In genomic region chr18:7603259-7604000, GRCh38 we compare ENCODE assay signal across 20 cellular contexts.
"Had no signal": no experiment of that assay in that cellular context is flagged by ENCODE, and none has a peak within 500 bp of the region (broad histone marks: within the 10 kb centered on the region; RNA-seq: fewer than 3 reads in every experiment).

No MANE protein-coding gene starts in this region.

- H3K9me3 Mint-ChIP-seq: activated T-helper 1 cell treated with anti-CD3 and anti-CD28 coated beads, Interleukin-12 subunit alpha, Interleukin-12 subunit beta, Interleukin-2, Interleukin-4 antibody, amounts not matched to agents 30 ng/mL and 10 ng/mL and 1 ng/mL, durations not matched to agents 14 hours and 24 hours and 36 hours; type B pancreatic cell had no signal

- H3K4me3 Mint-ChIP-seq: activated naive CD8-positive, alpha-beta T cell; activated T-helper 1 cell treated with anti-CD3 and anti-CD28 coated beads, Interleukin-12 subunit alpha, Interleukin-12 subunit beta, Interleukin-2, Interleukin-4 antibody, amounts not matched to agents 30 ng/mL and 10 ng/mL and 1 ng/mL, durations not matched to agents 14 hours and 24 hours and 36 hours; effector memory CD8-positive, alpha-beta T cell; naive B cell; stimulated activated effector memory CD8-positive, alpha-beta T cell treated with anti-CD3 and anti-CD28 coated beads, Interleukin-12 subunit alpha, Interleukin-12 subunit beta, amount 100 ng/mL, for 72 hours; T-helper 17 cell; type B pancreatic cell had no signal

- H3K36me3 Mint-ChIP-seq: activated naive CD8-positive, alpha-beta T cell; naive B cell; stimulated activated effector memory CD8-positive, alpha-beta T cell treated with anti-CD3 and anti-CD28 coated beads, Interleukin-12 subunit alpha, Interleukin-12 subunit beta, amount 100 ng/mL, for 72 hours; type B pancreatic cell had no signal

- H3K27ac ChIP-seq: epithelial cell of prostate, foreskin keratinocyte, left lung, ovary, stomach, WERI-Rb-1 had no signal

- H3K27me3 ChIP-seq: foreskin keratinocyte, left lung, ovary, stomach had no signal

- DNase-seq: activated CD4-positive, alpha-beta T cell treated with anti-CD3 and anti-CD28 coated beads, Interleukin-2, amount 50 U/mL, for 4 hours; activated gamma-delta T cell treated with Interleukin-2 at 50 U/mL for 16 hours; effector memory CD8-positive, alpha-beta T cell; foreskin keratinocyte; glutamatergic neuron; kidney; left lung; mammary epithelial cell; mucosa of descending colon; naive B cell; ovary; stimulated activated CD4-positive, alpha-beta T cell treated with anti-CD3 and anti-CD28 coated beads, Interleukin-4, amount 100 ng/mL, for 24 hours; stomach; T-helper 17 cell; WERI-Rb-1 had no signal

- H3K9me3 ChIP-seq: left lung, mucosa of descending colon, ovary, stomach had no signal

- H3K27me3 Mint-ChIP-seq: activated naive CD8-positive, alpha-beta T cell; effector memory CD8-positive, alpha-beta T cell; T-helper 17 cell had no signal

- FAIRE-seq: kidney had no signal

- H3K36me3 ChIP-seq: left lung, ovary, stomach, WERI-Rb-1 had no signal

- H3K27ac Mint-ChIP-seq: activated naive CD8-positive, alpha-beta T cell; activated T-helper 1 cell treated with anti-CD3 and anti-CD28 coated beads, Interleukin-12 subunit alpha, Interleukin-12 subunit beta, Interleukin-2, Interleukin-4 antibody, amounts not matched to agents 30 ng/mL and 10 ng/mL and 1 ng/mL, durations not matched to agents 14 hours and 24 hours and 36 hours; effector memory CD8-positive, alpha-beta T cell; naive B cell; stimulated activated effector memory CD8-positive, alpha-beta T cell treated with anti-CD3 and anti-CD28 coated beads, Interleukin-12 subunit alpha, Interleukin-12 subunit beta, amount 100 ng/mL, for 72 hours; T-helper 17 cell; type B pancreatic cell had no signal

- H3K4me3 ChIP-seq: left lung, mucosa of descending colon, ovary, stomach had no signal

- H3K4me1 Mint-ChIP-seq: naive B cell; stimulated activated effector memory CD8-positive, alpha-beta T cell treated with anti-CD3 and anti-CD28 coated beads, Interleukin-12 subunit alpha, Interleukin-12 subunit beta, amount 100 ng/mL, for 72 hours had no signal
